In the genomic region with DNA sequence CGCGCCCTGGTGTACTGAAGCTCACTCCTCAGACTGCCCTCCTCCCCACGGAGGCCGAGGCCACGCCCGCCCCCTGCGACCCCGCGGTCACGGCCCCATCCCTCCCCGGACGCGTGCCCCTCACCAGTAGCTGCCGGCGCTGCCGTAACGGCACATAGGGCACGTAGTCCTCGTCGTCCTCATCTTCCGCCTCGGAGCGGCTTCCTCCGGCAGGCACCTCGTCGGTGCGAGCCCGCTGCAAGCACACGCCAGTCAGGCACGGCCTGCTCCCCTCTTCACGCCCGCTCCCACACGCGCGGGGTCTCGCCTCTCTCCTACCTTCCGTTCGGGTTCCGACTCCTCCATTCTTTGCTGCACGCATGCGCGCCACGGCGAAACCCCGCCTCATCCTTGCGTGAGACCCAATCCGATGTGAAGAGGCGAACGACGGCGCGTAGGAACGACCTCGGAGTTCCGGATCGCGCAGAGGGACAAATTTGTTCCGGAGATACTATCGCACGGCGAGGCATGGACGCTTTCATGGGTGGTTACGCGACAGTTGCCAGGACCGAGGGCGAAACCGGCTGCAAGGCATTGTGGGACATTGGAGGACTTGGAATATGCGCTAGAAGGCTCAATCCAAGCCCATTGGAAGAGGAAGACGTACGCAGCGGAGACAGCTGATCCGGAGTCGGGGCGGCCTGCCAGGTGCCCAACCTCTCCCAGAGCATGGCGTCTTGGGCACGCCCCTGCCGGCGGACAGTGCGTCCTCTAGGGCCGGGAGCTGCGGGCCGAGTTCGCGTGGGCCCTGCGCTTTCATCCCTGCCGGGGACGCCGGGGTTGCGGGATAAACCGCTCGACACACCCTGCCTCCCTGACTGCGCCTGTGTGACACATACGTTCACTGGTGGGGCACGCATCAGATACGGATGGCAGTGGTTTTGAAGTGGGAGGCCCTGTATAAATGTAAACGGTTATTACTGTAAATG, we compare ENCODE assay signal across 8 cellular contexts.
DNase-seq lines count a peak whose midpoint lies in the region; ATAC-seq and TF ChIP-seq lines count a peak whose summit lies in the region.

TSS of gene DDX41 (minus strand) at position 361 of the 968 bp plus-strand sequence. CDS start at position 345, 16 bp downstream.

- peak within 1 kb of the TSS; percentile 100 for H3K4me3 ChIP-seq in AG10803 (ENCODE audit: low read length)

- TF ChIP-seq CTCF in AG10803 (conservative IDR thresholded peaks at IDR 0.05; ENCODE audit: low read length), result no peak; the same call in 1 of the 2 replicates

- ATAC-seq in GM19023 (IDR thresholded peaks at IDR 0.05; ENCODE audit: unreplicated experiment) (peak; percentile 79), HG03280 (IDR thresholded peaks at IDR 0.05; ENCODE audit: unreplicated experiment) (peak; percentile 76)
- ATAC-seq in activated CD4-positive, CD25-positive, alpha-beta regulatory T cell treated with anti-CD3 and anti-CD28 coated beads, Interleukin-2, amount 50 U/mL, for 24 hours, result peak; percentile 85 to 86

- peak; percentile 99 for DNase-seq in AG10803 (ENCODE audit: low read depth)
- peak; percentile 97 for DNase-seq in NCI-H446 treated with DMSO at 0.1 percent for 48 hours (lab: John Stamatoyannopoulos, UW)
- DNase-seq in cerebellar cortex (ENCODE audit: low spot score), result peak; percentile 99
- peak; percentile 99 for DNase-seq in iris pigment epithelial cell (ENCODE audit: low read depth)
- peak; percentile 89 to 94 for DNase-seq in stimulated activated CD4-positive, alpha-beta T cell treated with anti-CD3 and anti-CD28 coated beads, Interleukin-12 subunit alpha, Interleukin-12 subunit beta, amount 100 ng/mL, for 24 hours (ENCODE audit: low read depth in 2 of 2)

Comparison
In these comparisons a context has a peak if more than half of its experiments do, and no peak if none do; other contexts are left out.
1. Peak in every context shown above with its lines: DNase-seq, ATAC-seq and H3K4me3 ChIP-seq.